ENCODE assay signal across 1 cellular context in genomic region chr2:160649698-160650097, GRCh38.
TF ChIP-seq lines count a peak whose summit lies in the region.

No MANE protein-coding gene starts in this region.

TF ChIP-seq in HepG2, 621 proteins besides CTCF, POLR2A, EP300 and RAD21 (continued from another document):
- TF ChIP-seq THRA (CRISPR knock-in tag; IDR thresholded peaks at IDR 0.05; ENCODE audit: borderline replicate concordance) = no peak
- no peak for TF ChIP-seq ZNF597 (CRISPR knock-in tag; IDR thresholded peaks at IDR 0.05)
- TF ChIP-seq AKNA (CRISPR knock-in tag; IDR thresholded peaks at IDR 0.05; ENCODE audit: borderline replicate concordance) = no peak
- TF ChIP-seq MXD1 (CRISPR knock-in tag; IDR thresholded peaks at IDR 0.05) = no peak
- no peak for TF ChIP-seq ZNF841 (CRISPR knock-in tag; IDR thresholded peaks at IDR 0.05; ENCODE audit: borderline replicate concordance)
- no peak for TF ChIP-seq SRSF1 (optimal IDR thresholded peaks at IDR 0.05; ENCODE audit: low read depth, low read length)
- no peak for TF ChIP-seq BRD4 (CRISPR knock-in tag; IDR thresholded peaks at IDR 0.05)
- TF ChIP-seq ATRX (CRISPR knock-in tag; IDR thresholded peaks at IDR 0.05; ENCODE audit: borderline replicate concordance) = no peak
- TF ChIP-seq RCOR2 (CRISPR knock-in tag; IDR thresholded peaks at IDR 0.05) = no peak
- no peak for TF ChIP-seq MEIS2 (CRISPR knock-in tag; IDR thresholded peaks at IDR 0.05)
